Comparison of ENCODE assay signal across 25 cellular contexts in the genomic region with DNA sequence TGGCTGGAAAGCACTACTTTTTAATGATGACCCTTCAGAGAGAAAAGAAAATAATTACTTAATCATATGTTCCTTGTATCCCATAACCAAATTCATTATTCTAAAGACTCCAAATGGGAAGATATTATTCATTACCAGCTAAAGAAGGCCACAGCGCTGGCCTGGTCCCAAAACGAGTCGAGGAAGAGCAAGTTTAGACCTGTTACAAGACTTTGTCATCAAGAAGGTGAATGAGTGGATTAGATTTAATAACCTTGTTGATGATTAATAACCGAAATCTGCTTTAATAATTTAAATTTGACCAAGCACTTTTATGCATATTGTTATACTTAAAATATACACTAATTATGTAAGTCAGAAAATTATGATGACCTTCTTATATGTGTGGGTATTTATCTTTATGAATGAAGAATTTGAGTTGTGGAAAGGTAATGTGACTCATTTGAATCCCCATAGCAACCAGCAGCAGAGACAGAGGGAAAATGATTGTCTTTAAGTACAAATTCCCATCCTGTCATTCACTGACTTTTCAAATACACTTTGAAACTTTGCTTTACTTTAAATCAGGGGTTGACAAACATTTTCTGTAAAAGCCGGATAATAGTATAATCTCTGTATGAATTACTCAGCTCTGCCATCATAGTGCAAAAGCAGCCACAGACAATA.
"Had no signal": no experiment of that assay in that cellular context is flagged by ENCODE, and none has a peak within 500 bp of the region (broad histone marks: within the 10 kb centered on the region; RNA-seq: fewer than 3 reads in every experiment).

No MANE protein-coding gene starts in this region.

- H3K4me1 ChIP-seq: colonic mucosa, gastrocnemius medialis, tibial nerve had no signal

- H3K27me3 ChIP-seq: colonic mucosa, gastrocnemius medialis, heart left ventricle, neural progenitor cell, tibial nerve had no signal

- H3K4me3 Mint-ChIP-seq: activated CD8-positive, alpha-beta T cell treated with anti-CD3 and anti-CD28 coated beads for 36 hours; activated naive CD8-positive, alpha-beta T cell treated with anti-CD3 and anti-CD28 coated beads, Interleukin-2, amount 10 ng/mL, durations not matched to agents 7 days and 5 days; activated T-cell treated with anti-CD3 and anti-CD28 coated beads, Interleukin-2, amount 50 U/mL, for 24 hours; endodermal cell; naive thymus-derived CD4-positive, alpha-beta T cell; neural progenitor cell had no signal

- H3K27ac Mint-ChIP-seq: activated CD8-positive, alpha-beta T cell treated with anti-CD3 and anti-CD28 coated beads for 36 hours; activated naive CD8-positive, alpha-beta T cell treated with anti-CD3 and anti-CD28 coated beads, Interleukin-2, amount 10 ng/mL, durations not matched to agents 7 days and 5 days; activated T-cell treated with anti-CD3 and anti-CD28 coated beads, Interleukin-2, amount 50 U/mL, for 24 hours; activated T-helper 2 cell treated with anti-CD3 and anti-CD28 coated beads, Interferon-gamma antibody, Interleukin-2, Interleukin-4, amounts not matched to agents 10 μg/mL and 5 μg/mL and 100 μg/mL, durations not matched to agents 14 hours and 24 hours and 36 hours; endodermal cell; naive thymus-derived CD4-positive, alpha-beta T cell; neural progenitor cell had no signal

- H3K27ac ChIP-seq: colonic mucosa, gastrocnemius medialis, neural progenitor cell, psoas muscle, tibial nerve had no signal

- H3K36me3 ChIP-seq: colonic mucosa, tibial nerve had no signal

- H3K4me3 ChIP-seq: colonic mucosa, gastrocnemius medialis, heart left ventricle, neural progenitor cell, psoas muscle, tibial nerve had no signal

- H3K4me1 Mint-ChIP-seq: activated naive CD8-positive, alpha-beta T cell treated with anti-CD3 and anti-CD28 coated beads, Interleukin-2, amount 10 ng/mL, durations not matched to agents 7 days and 5 days; endodermal cell; naive thymus-derived CD4-positive, alpha-beta T cell had no signal

- ATAC-seq: activated CD8-positive, alpha-beta T cell treated with anti-CD3 and anti-CD28 coated beads for 36 hours; gastrocnemius medialis; heart left ventricle; naive thymus-derived CD4-positive, alpha-beta T cell; psoas muscle; right cardiac atrium; stimulated activated naive CD8-positive, alpha-beta T cell treated with anti-CD3 and anti-CD28 coated beads, Interleukin-15, Interleukin-2, amounts not matched to agents 100 U/mL and 50 U/mL, for 24 hours had no signal

- H3K27me3 Mint-ChIP-seq: activated CD8-positive, alpha-beta T cell treated with anti-CD3 and anti-CD28 coated beads for 36 hours; activated naive CD8-positive, alpha-beta T cell treated with anti-CD3 and anti-CD28 coated beads, Interleukin-2, amount 10 ng/mL, durations not matched to agents 7 days and 5 days; activated T-cell treated with anti-CD3 and anti-CD28 coated beads, Interleukin-2, amount 50 U/mL, for 24 hours; naive thymus-derived CD4-positive, alpha-beta T cell had no signal

- DNase-seq: activated CD4-positive, alpha-beta T cell treated with anti-CD3 and anti-CD28 coated beads for 48 hours; activated CD4-positive, CD25-positive, alpha-beta regulatory T cell; activated CD8-positive, alpha-beta T cell treated with anti-CD3 and anti-CD28 coated beads for 36 hours; activated naive CD4-positive, alpha-beta T cell treated with Interleukin-2 at 50 U/mL for 16 hours; activated naive CD8-positive, alpha-beta T cell treated with anti-CD3 and anti-CD28 coated beads, Interleukin-2, amount 10 ng/mL, durations not matched to agents 7 days and 5 days; activated T-cell treated with anti-CD3 and anti-CD28 coated beads, Interleukin-2, amount 50 U/mL, for 24 hours; amygdala; colonic mucosa; endodermal cell; erythroblast; gastrocnemius medialis; heart left ventricle; kidney; mesendoderm; naive thymus-derived CD4-positive, alpha-beta T cell; psoas muscle; right cardiac atrium; stimulated activated naive CD8-positive, alpha-beta T cell treated with anti-CD3 and anti-CD28 coated beads, Interleukin-15, Interleukin-2, amounts not matched to agents 100 U/mL and 50 U/mL, for 24 hours; substantia nigra; T-helper 2 cell had no signal

- H3K9me3 ChIP-seq: colonic mucosa, gastrocnemius medialis, psoas muscle, tibial nerve had no signal

- H3K36me3 Mint-ChIP-seq: activated naive CD8-positive, alpha-beta T cell treated with anti-CD3 and anti-CD28 coated beads, Interleukin-2, amount 10 ng/mL, durations not matched to agents 7 days and 5 days had no signal

- FAIRE-seq: kidney, TTC549, urothelium cell line had no signal

- H3K9me3 Mint-ChIP-seq: activated T-cell treated with anti-CD3 and anti-CD28 coated beads, Interleukin-2, amount 50 U/mL, for 24 hours; endodermal cell had no signal
